In the genomic region with DNA sequence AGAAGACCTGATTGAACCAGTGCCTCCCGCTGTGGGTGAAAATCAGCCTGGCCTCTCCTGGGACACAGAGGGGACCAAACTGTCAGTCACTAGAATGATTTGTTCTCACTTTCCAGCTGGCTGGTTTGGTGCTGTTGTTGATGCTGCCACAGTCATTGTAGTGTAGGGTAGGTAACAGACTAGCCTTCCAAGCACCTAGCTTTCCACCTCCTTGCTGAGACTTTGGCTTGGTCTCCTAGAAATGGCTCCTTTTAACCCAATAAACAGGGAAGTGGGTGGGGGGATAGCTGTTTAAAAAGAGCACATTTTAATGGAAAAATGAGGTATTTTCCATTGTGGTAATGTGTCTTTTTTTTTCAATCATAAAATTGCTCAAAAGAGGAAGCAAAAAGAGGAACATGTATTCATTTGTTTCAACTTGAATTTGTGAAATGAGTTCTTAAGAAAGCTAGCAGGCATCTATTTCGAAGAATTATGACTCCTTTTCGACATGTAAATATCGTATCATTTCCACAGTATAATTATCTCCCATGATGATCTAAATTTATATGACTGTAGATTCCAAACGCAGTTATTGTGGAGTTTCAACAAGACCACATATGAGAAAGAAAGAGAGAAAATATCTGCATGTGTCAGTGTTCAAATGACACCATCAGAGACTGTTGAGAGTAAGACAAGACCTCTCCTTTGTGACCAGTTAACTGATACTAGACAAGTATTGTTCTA, we compare ENCODE assay signal across 9 cellular contexts.
A peak's percentile ranks its signal among the peaks of the same experiment; 100 is the strongest.
DNase-seq lines count a peak whose midpoint lies in the region; ATAC-seq, FAIRE-seq and TF ChIP-seq lines count a peak whose summit lies in the region.
"Had no signal": no experiment of that assay in that cellular context is flagged by ENCODE, and none has a peak within 500 bp of the region (broad histone marks: within the 10 kb centered on the region; RNA-seq: fewer than 3 reads in every experiment).

No MANE protein-coding gene starts in this region.

- DNase-seq in NCI-H1694 (lab: John Stamatoyannopoulos, UW) (no peak), nephron progenitor cell (no peak), stomach (no peak), HTR-8/SVneo (ENCODE audit: insufficient read length, low spot score) (no peak)

- no peak overlapping the region for H3K4me3 Mint-ChIP-seq in nephron progenitor cell
- H3K4me3 Mint-ChIP-seq: activated naive CD4-positive, alpha-beta T cell treated with anti-CD3 and anti-CD28 coated beads, Interleukin-2, amount 50 U/mL, for 24 hours had no signal

- no peak overlapping the region for H3K27ac Mint-ChIP-seq in nephron progenitor cell
- H3K27ac Mint-ChIP-seq: activated naive CD4-positive, alpha-beta T cell treated with anti-CD3 and anti-CD28 coated beads, Interleukin-2, amount 50 U/mL, for 24 hours had no signal

- H3K27me3 Mint-ChIP-seq in nephron progenitor cell (ENCODE audit: low read depth, poor library complexity), result peaks cover 11% of the 10 kb centered on the region

- H3K36me3 Mint-ChIP-seq in nephron progenitor cell (ENCODE audit: low read depth), result peaks cover 2% of the 10 kb centered on the region
- H3K36me3 Mint-ChIP-seq: activated naive CD4-positive, alpha-beta T cell treated with anti-CD3 and anti-CD28 coated beads, Interleukin-2, amount 50 U/mL, for 24 hours had no signal

- H3K4me3 ChIP-seq in stomach, result no peak overlapping the region

- no peaks in the 10 kb centered on the region for H3K36me3 ChIP-seq in stomach

- no peaks in the 10 kb centered on the region for H3K4me1 ChIP-seq in stomach

- peak overlapping the region in 1 of 5 donors; percentile 35 for H3K27ac ChIP-seq in stomach

- WGBS in stomach, 5 donors, result 61 to 76% (median 73%) methylated on average over 5 of the region's 5 CpGs

- FAIRE-seq in HTR-8/SVneo (lab: Jason Lieb, UNC), result no peak

- H3K27me3 ChIP-seq in stomach, result no peaks in the 10 kb centered on the region

- H3K4me1 Mint-ChIP-seq in nephron progenitor cell, result peaks cover 12% of the 10 kb centered on the region
- H3K4me1 Mint-ChIP-seq: activated naive CD4-positive, alpha-beta T cell treated with anti-CD3 and anti-CD28 coated beads, Interleukin-2, amount 50 U/mL, for 24 hours had no signal

- no peak for TF ChIP-seq POLR2A in stomach (IDR thresholded peaks at IDR 0.05)

- ATAC-seq in GM18508 (IDR thresholded peaks at IDR 0.05; ENCODE audit: insufficient read depth, unreplicated experiment) (peak; percentile 62), GM21717 (IDR thresholded peaks at IDR 0.05; ENCODE audit: unreplicated experiment) (peak; percentile 88), HG03571 (IDR thresholded peaks at IDR 0.05; ENCODE audit: unreplicated experiment) (peak; percentile 91), esophagus mucosa (peak; percentile 32)

- intact Hi-C loops in stomach (cut with DNase I; ENCODE audit: low total_unique reads), result no loop called here

- no peaks in the 10 kb centered on the region for H3K9me3 ChIP-seq in stomach

- no peak for TF ChIP-seq EP300 in stomach (IDR thresholded peaks at IDR 0.05)

- H3K9me3 Mint-ChIP-seq in nephron progenitor cell, result peaks cover 22% of the 10 kb centered on the region

- TF ChIP-seq CTCF in nephron progenitor cell (IDR thresholded peaks at IDR 0.05) (no peak), stomach (IDR thresholded peaks at IDR 0.05) (no peak)

Comparison
In these comparisons a context has a peak if more than half of its experiments do, and no peak if none do; other contexts are left out.
1. ATAC-seq: peak in every context shown above with its lines; median percentile 91 in HG03571; 88 in GM21717; 62 in GM18508; 32 in esophagus mucosa.